8 cellular contexts compared by ENCODE assay signal in genomic region chr16:2531696-2532493, GRCh38. TPM values are rescaled to one million over a fixed set of nuclear protein-coding genes. Genes with fewer than 3 reads are reported as not detected.
A peak's percentile ranks its signal among the peaks of the same experiment; 100 is the strongest.
DNase-seq lines count a peak whose midpoint lies in the region; ATAC-seq and TF ChIP-seq lines count a peak whose summit lies in the region.

No MANE protein-coding gene starts in this region.

- peak overlapping the region; percentile 93 to 100 (median 99) for H3K4me2 ChIP-seq in BLaER1 treated with 17β-estradiol and CSF1 and Interleukin-3, amounts not matched to agents 10 nM and 100 nM

- peak overlapping the region; percentile 56 to 87 (median 78) for H3K27ac ChIP-seq in BLaER1 treated with 17β-estradiol and CSF1 and Interleukin-3, amounts not matched to agents 10 nM and 100 nM

- ATAC-seq in GM19372 (IDR thresholded peaks at IDR 0.05; ENCODE audit: low read depth, unreplicated experiment) (peak; percentile 88), HG03521 (IDR thresholded peaks at IDR 0.05; ENCODE audit: unreplicated experiment) (peak; percentile 81)

- peaks cover 25 to 72% (median 36%) of the 10 kb centered on the region in 10 experiments for H3K4me1 ChIP-seq in BLaER1 treated with 17β-estradiol and CSF1 and Interleukin-3, amounts not matched to agents 10 nM and 100 nM

- H3K36me3 ChIP-seq in BLaER1 treated with 17β-estradiol and CSF1 and Interleukin-3, amounts not matched to agents 10 nM and 100 nM = peaks cover 23 to 41% (median 35%) of the 10 kb centered on the region in 11 experiments

- intact Hi-C loops in lower leg skin (cut with DNase I; ENCODE audit: low total_unique reads) = no loop called here

- 0 to 1% methylated on average over 49 to 70 of the region's 84 CpGs for WGBS in lower leg skin, 2 donors

- no peaks in the 10 kb centered on the region for H3K9me3 ChIP-seq in BLaER1 treated with 17β-estradiol and CSF1 and Interleukin-3, amounts not matched to agents 10 nM and 100 nM (replicated peaks in 1 of 11)

- H4K20me1 ChIP-seq in BLaER1 treated with 17β-estradiol and CSF1 and Interleukin-3, amounts not matched to agents 10 nM and 100 nM = peaks cover 0 to 48% (median 4%) of the 10 kb centered on the region in 11 experiments; a peak in 12 of 22 replicates

- peak overlapping the region; percentile 61 to 78 (median 70) for H3K4me3 ChIP-seq in BLaER1 treated with 17β-estradiol and CSF1 and Interleukin-3, amounts not matched to agents 10 nM and 100 nM
- peak overlapping the region; percentile 61 for H3K4me3 ChIP-seq in lower leg skin (ENCODE audit: low read depth, poor library complexity, severe bottlenecking)

- DNase-seq in NCI-H748 (lab: John Stamatoyannopoulos, UW; ENCODE audit: unreplicated experiment) (peak; percentile 94), dermis blood vessel endothelial cell (peak; percentile 98), lower leg skin (ENCODE audit: low spot score in 2 of 2) (peak; percentile 98 to 100)
- DNase-seq in activated CD4-positive, alpha-beta T cell treated with anti-CD3 and anti-CD28 coated beads, Interleukin-2, amount 50 U/mL, for 4 hours = peak; percentile 96 to 97
- DNase-seq in stimulated activated CD4-positive, alpha-beta T cell treated with anti-CD3 and anti-CD28 coated beads, Interleukin-4, amount 100 ng/mL, for 4 hours = peak; percentile 96 to 97

- no peaks in the 10 kb centered on the region for H3K27me3 ChIP-seq in BLaER1 treated with 17β-estradiol and CSF1 and Interleukin-3, amounts not matched to agents 10 nM and 100 nM

- H3K9ac ChIP-seq in BLaER1 treated with 17β-estradiol and CSF1 and Interleukin-3, amounts not matched to agents 10 nM and 100 nM = peak overlapping the region; percentile 72 to 89 (median 81)

- TF ChIP-seq CTCF in lower leg skin (IDR thresholded peaks at IDR 0.05) = no peak

- no peak for TF ChIP-seq POLR2A in lower leg skin (IDR thresholded peaks at IDR 0.05)

RNA-seq across cellular contexts. Expression of gene CEMP1, which starts 0.7 kb away (rescaled TPM):
- not detected in 2 replicates for total RNA-seq in dermis blood vessel endothelial cell
- total RNA-seq in lower leg skin = 1 to 10 TPM in 2 of 4 donors, under 1 TPM in 2; 0.17 to 5.9 (median 0.83) TPM

RNA-seq across cellular contexts. Expression of gene PDPK1, which starts 5.9 kb away (rescaled TPM):
- total RNA-seq in dermis blood vessel endothelial cell (17.9 and 25.9 TPM in 2 replicates), lower leg skin (10 to 100 TPM; 35.3 to 40.4 (median 39.0) TPM)

RNA-seq across cellular contexts. Expression of gene AMDHD2, which starts 11.7 kb away (rescaled TPM):
- total RNA-seq in dermis blood vessel endothelial cell (37.6 and 59.2 TPM in 2 replicates), lower leg skin (10 to 100 TPM; 32.9 to 50.3 (median 42.2) TPM)

RNA-seq across cellular contexts. Expression of gene ATP6V0C, which starts 18.1 kb away (rescaled TPM):
- total RNA-seq in dermis blood vessel endothelial cell (8.2 and 14.9 TPM in 2 replicates), lower leg skin (100 to 1,000 TPM in 3 of 4 donors, 10 to 100 TPM in 1; 63.1 to 218 (median 126) TPM)

RNA-seq across cellular contexts. Expression of gene TBC1D24, which starts 57.0 kb away (rescaled TPM):
- total RNA-seq in dermis blood vessel endothelial cell (15.3 and 18.1 TPM in 2 replicates), lower leg skin (10 to 100 TPM; 12.1 to 19.1 (median 15.3) TPM)

Comparison
In these comparisons a context has a peak if more than half of its experiments do, and no peak if none do; other contexts are left out.
1. Peak in every context shown above with its lines: DNase-seq, ATAC-seq, H3K4me3 ChIP-seq and H3K27ac ChIP-seq.